Comparison of ENCODE assay signal across 8 cellular contexts in the genomic region with DNA sequence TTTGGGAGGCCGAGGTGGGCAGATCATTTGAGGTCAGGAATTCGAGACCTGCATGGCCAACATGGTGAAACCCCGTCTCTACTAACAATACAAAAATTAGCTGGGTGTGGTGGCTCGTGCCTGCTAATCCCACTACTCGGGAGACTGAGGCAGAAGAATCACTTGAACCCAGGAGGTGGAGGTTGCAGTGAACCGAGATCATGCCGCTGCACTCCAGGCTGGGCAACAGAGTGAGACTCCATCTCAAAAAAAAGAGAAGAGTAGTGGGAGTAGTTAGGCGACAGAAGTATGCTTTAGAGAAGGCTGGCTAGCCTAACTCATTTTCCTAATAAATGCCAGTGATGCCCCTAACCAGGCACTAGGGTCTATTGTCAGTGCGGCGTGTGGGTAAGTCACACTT. TPM values are rescaled to one million over a fixed set of nuclear protein-coding genes. Genes with fewer than 3 reads are reported as not detected.
DNase-seq lines count a peak whose midpoint lies in the region; ATAC-seq, FAIRE-seq and TF ChIP-seq lines count a peak whose summit lies in the region.
"Not testable (repeated sequence)": the region's sequence is repeated elsewhere in the genome, so short reads cannot be mapped to it uniquely, and the experiment has no call there.

No MANE protein-coding gene starts in this region.

- H2AK5ac ChIP-seq in trophoblast cell (ENCODE audit: low read length): peak overlapping the region; percentile 26

- not testable (repeated sequence) for TF ChIP-seq POLR2A in breast epithelium (IDR thresholded peaks at IDR 0.05)

- not testable (repeated sequence) for H2BK5ac ChIP-seq in trophoblast cell (ENCODE audit: low read depth, low read length, poor library complexity)

- POLR2A ChIA-PET in activated CD4-positive, alpha-beta T cell treated with anti-CD3 and anti-CD28 coated beads, Interleukin-2, amount 10 ng/mL, durations not matched to agents 7 days and 5 days (lab: Charles Lee): not testable (repeated sequence)

- H3K79me2 ChIP-seq in ACC112 (ENCODE audit: control insufficient read depth, insufficient read depth, low read length, unreplicated experiment); GM23248 (ENCODE audit: insufficient read depth); keratinocyte (ENCODE audit: control insufficient read depth, insufficient read depth, low read length); trophoblast cell (ENCODE audit: control insufficient read depth, insufficient read depth, low read length, poor library complexity): not testable (repeated sequence)

- not testable (repeated sequence) for H3K9ac ChIP-seq in GM23248; trophoblast cell (ENCODE audit: low read length)
- peak overlapping the region; percentile 43 for H3K9ac ChIP-seq in keratinocyte (ENCODE audit: control insufficient read depth, extremely low read depth, insufficient read depth, low read length)

- H3K36me3 Mint-ChIP-seq in activated CD4-positive, alpha-beta T cell treated with anti-CD3 and anti-CD28 coated beads, Interleukin-2, amount 10 ng/mL, durations not matched to agents 7 days and 5 days (ENCODE audit: low read depth): peaks cover 13% of the 10 kb centered on the region
- H3K36me3 Mint-ChIP-seq in activated naive CD4-positive, alpha-beta T cell treated with anti-CD3 and anti-CD28 coated beads, Interleukin-2, amount 50 U/mL, for 24 hours: not testable (repeated sequence)

- not testable (repeated sequence) for H3K9me3 ChIP-seq in GM23248 (ENCODE audit: low read depth); RWPE2 (ENCODE audit: severe bottlenecking); breast epithelium; keratinocyte (ENCODE audit: control insufficient read depth, low read depth, low read length); trophoblast cell (ENCODE audit: insufficient read depth, low read depth, low read length)

- not testable (repeated sequence) for H4K12ac ChIP-seq in trophoblast cell (ENCODE audit: low read depth, low read length)

- not testable (repeated sequence) for H3K23ac ChIP-seq in trophoblast cell (ENCODE audit: low read length)

- peak overlapping the region; percentile 85 for H3K27ac Mint-ChIP-seq in activated CD4-positive, alpha-beta T cell treated with anti-CD3 and anti-CD28 coated beads, Interleukin-2, amount 10 ng/mL, durations not matched to agents 7 days and 5 days
- H3K27ac Mint-ChIP-seq in activated naive CD4-positive, alpha-beta T cell treated with anti-CD3 and anti-CD28 coated beads, Interleukin-2, amount 50 U/mL, for 24 hours: peak overlapping the region; percentile 1

- WGBS in GM23248 (ENCODE audit: low coverage in 1 of 2, low lambda C conversion rate in 2 of 2, missing lambda C conversion rate in 2 of 2), 2 experiments: 91 to 97% methylated on average over 10 of the region's 10 CpGs
- no CpG with 5 or more reads among the region's 10 CpGs for WGBS in trophoblast cell (ENCODE audit: extremely low coverage, insufficient coverage, insufficient read length)

- intact Hi-C loops in breast epithelium (cut with DNase I; ENCODE audit: low total_unique reads): not testable (repeated sequence)

- H2BK12ac ChIP-seq in trophoblast cell (ENCODE audit: low read length): peak overlapping the region; percentile 95

- not testable (repeated sequence) for H3K36me3 ChIP-seq in ACC112 (ENCODE audit: insufficient read depth, low read length); GM23248 (ENCODE audit: low read depth); RWPE2 (ENCODE audit: low read depth); breast epithelium; keratinocyte (ENCODE audit: control insufficient read depth in 2 of 2, extremely low read depth in 1 of 2, insufficient read depth in 2 of 2, low read length in 2 of 2); trophoblast cell (ENCODE audit: control insufficient read depth in 1 of 2, insufficient read depth in 2 of 2, low read length in 2 of 2)

- peaks cover 43% of the 10 kb centered on the region for H3K4me1 ChIP-seq in ACC112 (ENCODE audit: control insufficient read depth, insufficient read depth, low read length, unreplicated experiment)
- peaks cover 56% of the 10 kb centered on the region for H3K4me1 ChIP-seq in GM23248 (ENCODE audit: insufficient read depth)
- H3K4me1 ChIP-seq in RWPE2 (ENCODE audit: insufficient read depth, poor library complexity, severe bottlenecking): peaks cover 56% of the 10 kb centered on the region
- H3K4me1 ChIP-seq in breast epithelium: not testable (repeated sequence)
- peaks cover 54% of the 10 kb centered on the region for H3K4me1 ChIP-seq in keratinocyte (ENCODE audit: control insufficient read depth, extremely low read depth, insufficient read depth, low read length)
- peaks cover 15 to 20% of the 10 kb centered on the region in 2 experiments for H3K4me1 ChIP-seq in trophoblast cell (ENCODE audit: control insufficient read depth in 1 of 2, insufficient read depth in 2 of 2, low read length in 2 of 2)

- H3K27me3 Mint-ChIP-seq in activated CD4-positive, alpha-beta T cell treated with anti-CD3 and anti-CD28 coated beads, Interleukin-2, amount 10 ng/mL, durations not matched to agents 7 days and 5 days; activated naive CD4-positive, alpha-beta T cell treated with anti-CD3 and anti-CD28 coated beads, Interleukin-2, amount 50 U/mL, for 24 hours: not testable (repeated sequence)

- H3K4me2 ChIP-seq in GM23248 (ENCODE audit: unreplicated experiment): peak overlapping the region; percentile 30
- H3K4me2 ChIP-seq in keratinocyte (ENCODE audit: control insufficient read depth, extremely low read depth, insufficient read depth, low read depth, low read length): peak overlapping the region; percentile 26
- not testable (repeated sequence) for H3K4me2 ChIP-seq in trophoblast cell (ENCODE audit: low read length)

- H3K4me3 Mint-ChIP-seq in activated CD4-positive, alpha-beta T cell treated with anti-CD3 and anti-CD28 coated beads, Interleukin-2, amount 10 ng/mL, durations not matched to agents 7 days and 5 days; activated naive CD4-positive, alpha-beta T cell treated with anti-CD3 and anti-CD28 coated beads, Interleukin-2, amount 50 U/mL, for 24 hours: not testable (repeated sequence)

- H4K91ac ChIP-seq in trophoblast cell (ENCODE audit: low read depth, low read length): peak overlapping the region; percentile 77

- not testable (repeated sequence) for H3K4ac ChIP-seq in trophoblast cell (ENCODE audit: low read depth, low read length)

- H3K9me1 ChIP-seq in keratinocyte (ENCODE audit: control insufficient read depth, extremely low read depth, insufficient read depth, low read length): not testable (repeated sequence)

- H4K20me1 ChIP-seq in GM23248 (ENCODE audit: insufficient read depth); keratinocyte (ENCODE audit: control insufficient read depth, extremely low read depth, insufficient read depth, low read length): not testable (repeated sequence)

- H2AFZ ChIP-seq in ACC112 (ENCODE audit: low read length, unreplicated experiment); GM23248; keratinocyte (ENCODE audit: control insufficient read depth, low read length); trophoblast cell (ENCODE audit: insufficient read depth, low read length, poor library complexity): not testable (repeated sequence)

- peaks cover 50% of the 10 kb centered on the region for H3F3A ChIP-seq in GM23248 (ENCODE audit: insufficient read depth)

- peak overlapping the region; percentile 59 for H2BK120ac ChIP-seq in trophoblast cell (ENCODE audit: insufficient read depth, low read length, poor library complexity)

- in situ Hi-C loops in GM23248 (cut with MboI): not testable (repeated sequence)

- H3K9me3 Mint-ChIP-seq in activated CD4-positive, alpha-beta T cell treated with anti-CD3 and anti-CD28 coated beads, Interleukin-2, amount 10 ng/mL, durations not matched to agents 7 days and 5 days; activated naive CD4-positive, alpha-beta T cell treated with anti-CD3 and anti-CD28 coated beads, Interleukin-2, amount 50 U/mL, for 24 hours: not testable (repeated sequence)

- H3K4me3 ChIP-seq in ACC112 (ENCODE audit: low read depth, low read length); GM23248; RWPE2 (ENCODE audit: severe bottlenecking); breast epithelium; keratinocyte (ENCODE audit: control insufficient read depth in 2 of 3, extremely low read depth in 1 of 3, insufficient read depth in 2 of 3, low read depth in 1 of 3, low read length in 3 of 3); trophoblast cell (ENCODE audit: low read depth, low read length): not testable (repeated sequence)

- DNase-seq in GM23248; RWPE2 (ENCODE audit: low spot score); activated CD4-positive, alpha-beta T cell treated with anti-CD3 and anti-CD28 coated beads, Interleukin-2, amount 10 ng/mL, durations not matched to agents 7 days and 5 days; breast epithelium (ENCODE audit: low spot score in 2 of 2); keratinocyte (ENCODE audit: low read depth, low spot score); trophoblast cell: not testable (repeated sequence)

- peaks cover 17% of the 10 kb centered on the region for H3K79me1 ChIP-seq in trophoblast cell (ENCODE audit: low read length)

- peak overlapping the region; percentile 66 for H3K18ac ChIP-seq in trophoblast cell (ENCODE audit: low read length)

- ATAC-seq in RWPE2 (ENCODE audit: low read depth): not testable (repeated sequence)

- not testable (repeated sequence) for H4K8ac ChIP-seq in trophoblast cell (ENCODE audit: low read depth, low read length)

- CTCF ChIA-PET in activated CD4-positive, alpha-beta T cell treated with anti-CD3 and anti-CD28 coated beads, Interleukin-2, amount 10 ng/mL, durations not matched to agents 7 days and 5 days (lab: Charles Lee): interaction anchor here (1.5 kb wide), 1 partner anchor 36 kb away, joined by 3 read pairs; no protein-coding TSS in a partner anchor

- H3K4me1 Mint-ChIP-seq in activated CD4-positive, alpha-beta T cell treated with anti-CD3 and anti-CD28 coated beads, Interleukin-2, amount 10 ng/mL, durations not matched to agents 7 days and 5 days: peaks cover 42% of the 10 kb centered on the region
- H3K4me1 Mint-ChIP-seq in activated naive CD4-positive, alpha-beta T cell treated with anti-CD3 and anti-CD28 coated beads, Interleukin-2, amount 50 U/mL, for 24 hours: peaks cover 29% of the 10 kb centered on the region

- TF ChIP-seq CTCF in RWPE2 (IDR thresholded peaks at IDR 0.05; ENCODE audit: poor library complexity, severe bottlenecking); breast epithelium (IDR thresholded peaks at IDR 0.05); keratinocyte (optimal IDR thresholded peaks at IDR 0.05 in 1 of 3, IDR thresholded peaks at IDR 0.05 in 1 of 3, conservative IDR thresholded peaks at IDR 0.05 in 1 of 3; ENCODE audit: extremely low read depth in 1 of 3, insufficient read depth in 2 of 3, low read length in 3 of 3): not testable (repeated sequence)

- H3K27ac ChIP-seq in ACC112 (ENCODE audit: low read depth, low read length) (peak overlapping the region; percentile 86), GM23248 (peak overlapping the region; percentile 63), RWPE2 (ENCODE audit: poor library complexity, severe bottlenecking) (peak overlapping the region; percentile 97), breast epithelium (peak overlapping the region; percentile 21 to 48), keratinocyte (ENCODE audit: control insufficient read depth, insufficient read depth, low read length) (peak overlapping the region; percentile 73), trophoblast cell (ENCODE audit: low read depth, low read length) (peak overlapping the region; percentile 17)

- FAIRE-seq in keratinocyte (lab: Jason Lieb, UNC): not testable (repeated sequence)

- H3K9me2 ChIP-seq in GM23248 (ENCODE audit: insufficient read depth): not testable (repeated sequence)

- peak overlapping the region; percentile 58 for H3K14ac ChIP-seq in trophoblast cell (ENCODE audit: low read length)

- dilution Hi-C loops in keratinocyte (cut with MboI; ENCODE audit: extremely low pct_ligation_motif_present, low sequenced_read_pairs): not testable (repeated sequence)

- H3K27me3 ChIP-seq in ACC112 (ENCODE audit: insufficient read depth, low read length); GM23248 (replicated peaks; ENCODE audit: insufficient read depth); RWPE2 (ENCODE audit: insufficient read depth, poor library complexity, severe bottlenecking); breast epithelium; keratinocyte (ENCODE audit: control insufficient read depth, extremely low read depth, insufficient read depth, low read length); trophoblast cell (ENCODE audit: insufficient read depth, low read length): not testable (repeated sequence)

RNA-seq across cellular contexts. Expression of a gene that starts 26.3 kb away (rescaled TPM):
- total RNA-seq in GM23248 (2014; rRNA removed; shearing (Covaris generic)): 124 and 132 TPM in 2 replicates
- polyA plus RNA-seq in GM23248 (2016; fragmentation: Nextera tagmentation; extraction: Ambion mirVana): 119 and 123 TPM in 2 replicates
- 10 to 100 TPM; 54.5 to 59.0 TPM for total RNA-seq in activated CD4-positive, alpha-beta T cell treated with anti-CD3 and anti-CD28 coated beads, Interleukin-2, amount 10 ng/mL, durations not matched to agents 7 days and 5 days
- 10 to 100 TPM; 44.8 to 81.1 (median 60.0) TPM for total RNA-seq in breast epithelium
- 52.9 to 92.6 TPM (median 90.2 TPM) in 3 replicates for polyA plus RNA-seq in keratinocyte
- polyA plus RNA-seq in keratinocyte (2011; ENCODE audit: low read depth): 28.2 TPM
- polyA plus RNA-seq in keratinocyte (2011; cell fraction: cytosol; rRNA removed): 62.7 and 107 TPM in 2 replicates
- 129 and 167 TPM in 2 replicates for polyA plus RNA-seq in keratinocyte (2011; cell fraction: nucleus; rRNA removed)
- polyA plus RNA-seq in keratinocyte (2012; ENCODE audit: low replicate concordance): 53.1 and 62.8 TPM in 2 replicates
- polyA minus RNA-seq in keratinocyte: 41.9 to 55.1 TPM (median 42.5 TPM) in 3 replicates
- 34.1 TPM for polyA minus RNA-seq in keratinocyte (2011; cell fraction: cytosol; rRNA and poly(A)+ RNA removed)
- polyA minus RNA-seq in keratinocyte (2011; cell fraction: nucleus; rRNA and poly(A)+ RNA removed): 33.2 and 61.5 TPM in 2 replicates
- 40.9 and 41.6 TPM in 2 replicates for polyA plus RNA-seq in trophoblast cell (2013)

RNA-seq across cellular contexts. Expression of a gene that starts 51.9 kb away (rescaled TPM):
- 32.9 and 37.8 TPM in 2 replicates for total RNA-seq in GM23248 (2014; rRNA removed; shearing (Covaris generic))
- 84.8 and 85.9 TPM in 2 replicates for polyA plus RNA-seq in GM23248 (2016; fragmentation: Nextera tagmentation; extraction: Ambion mirVana)
- under 1 TPM; 0.08 to 0.15 TPM for total RNA-seq in activated CD4-positive, alpha-beta T cell treated with anti-CD3 and anti-CD28 coated beads, Interleukin-2, amount 10 ng/mL, durations not matched to agents 7 days and 5 days
- 10 to 100 TPM; 10.9 to 40.1 (median 21.6) TPM for total RNA-seq in breast epithelium
- polyA plus RNA-seq in keratinocyte: 25.5 to 73.6 TPM (median 28.8 TPM) in 3 replicates
- polyA plus RNA-seq in keratinocyte (2011; ENCODE audit: low read depth): 7.3 TPM
- 14.9 and 26.4 TPM in 2 replicates for polyA plus RNA-seq in keratinocyte (2011; cell fraction: cytosol; rRNA removed)
- polyA plus RNA-seq in keratinocyte (2011; cell fraction: nucleus; rRNA removed): 98.1 and 149 TPM in 2 replicates
- polyA plus RNA-seq in keratinocyte (2012; ENCODE audit: low replicate concordance): 21.0 and 27.1 TPM in 2 replicates
- polyA minus RNA-seq in keratinocyte: 103 to 158 TPM (median 139 TPM) in 3 replicates
- 30.7 TPM for polyA minus RNA-seq in keratinocyte (2011; cell fraction: cytosol; rRNA and poly(A)+ RNA removed)
- 106 and 122 TPM in 2 replicates for polyA minus RNA-seq in keratinocyte (2011; cell fraction: nucleus; rRNA and poly(A)+ RNA removed)
- 44.7 and 55.0 TPM in 2 replicates for polyA plus RNA-seq in trophoblast cell (2013)

RNA-seq across cellular contexts. Expression of a gene that starts 54.0 kb away (rescaled TPM):
- total RNA-seq in GM23248 (2014; rRNA removed; shearing (Covaris generic)): 5.2 and 5.4 TPM in 2 replicates
- polyA plus RNA-seq in GM23248 (2016; fragmentation: Nextera tagmentation; extraction: Ambion mirVana): 3.4 and 3.8 TPM in 2 replicates
- 10 to 100 TPM; 14.4 to 15.5 TPM for total RNA-seq in activated CD4-positive, alpha-beta T cell treated with anti-CD3 and anti-CD28 coated beads, Interleukin-2, amount 10 ng/mL, durations not matched to agents 7 days and 5 days
- 100 to 1,000 TPM in 1 of 3 donors, 10 to 100 TPM in 2; 26.7 to 236 (median 41.4) TPM for total RNA-seq in breast epithelium
- 0.34 to 0.36 TPM (median 0.34 TPM) in 3 replicates for polyA plus RNA-seq in keratinocyte
- 0.05 TPM for polyA plus RNA-seq in keratinocyte (2011; ENCODE audit: low read depth)
- polyA plus RNA-seq in keratinocyte (2011; cell fraction: cytosol; rRNA removed): 0.17 and 0.40 TPM in 2 replicates
- polyA plus RNA-seq in keratinocyte (2011; cell fraction: nucleus; rRNA removed): 0.34 and 0.36 TPM in 2 replicates
- polyA plus RNA-seq in keratinocyte (2012; ENCODE audit: low replicate concordance): 0.22 and 0.34 TPM in 2 replicates
- polyA minus RNA-seq in keratinocyte: 0.26 to 0.33 TPM (median 0.26 TPM) in 3 replicates
- 0.58 TPM for polyA minus RNA-seq in keratinocyte (2011; cell fraction: cytosol; rRNA and poly(A)+ RNA removed)
- 0.31 and 0.32 TPM in 2 replicates for polyA minus RNA-seq in keratinocyte (2011; cell fraction: nucleus; rRNA and poly(A)+ RNA removed)
- 0.39 and 0.44 TPM in 2 replicates for polyA plus RNA-seq in trophoblast cell (2013)

Comparison
In these comparisons a context has a peak if more than half of its experiments do, and no peak if none do; other contexts are left out.
1. H3K27ac ChIP-seq: peak in every context shown above with its lines; median percentile 97 in RWPE2; 86 in ACC112; 73 in keratinocyte; 63 in GM23248; 34 in breast epithelium; 17 in trophoblast cell.
2. RNA of a gene that starts 51.9 kb away (total RNA-seq): 32.9 to 37.8 TPM in GM23248 and 10.9 to 40.1 TPM in breast epithelium; 0.08 to 0.15 TPM in activated CD4-positive, alpha-beta T cell treated with anti-CD3 and anti-CD28 coated beads, Interleukin-2, amount 10 ng/mL, durations not matched to agents 7 days and 5 days; every median in the first group is over 10 times any median in the second.